Comparison of ENCODE assay signal across 2 cellular contexts in the genomic region with DNA sequence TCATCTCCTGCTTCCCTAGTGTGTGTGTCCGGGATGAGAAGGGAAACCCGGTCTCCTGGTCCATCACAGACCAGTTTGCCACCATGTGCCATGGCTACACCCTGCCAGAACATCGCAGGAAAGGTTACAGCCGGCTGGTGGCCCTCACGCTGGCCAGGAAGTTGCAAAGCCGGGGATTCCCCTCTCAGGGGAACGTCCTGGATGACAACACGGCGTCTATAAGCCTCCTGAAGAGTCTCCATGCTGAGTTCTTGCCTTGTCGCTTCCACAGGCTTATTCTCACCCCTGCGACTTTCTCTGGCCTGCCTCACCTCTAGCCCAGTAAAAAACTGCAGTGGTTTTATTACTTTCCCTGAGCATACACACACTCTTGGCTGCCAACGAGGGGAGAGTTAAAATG.
TF ChIP-seq lines count a peak whose summit lies in the region.

No MANE protein-coding gene starts in this region.

TF ChIP-seq in GM23338, 12 proteins besides CTCF, POLR2A, EP300 and RAD21 (continued from another document):
- no peak for TF ChIP-seq STAT1 (IDR thresholded peaks at IDR 0.05; ENCODE audit: unreplicated experiment)
- no peak for TF ChIP-seq EZH2 (IDR thresholded peaks at IDR 0.05; ENCODE audit: low read depth, unreplicated experiment)
- no peak for TF ChIP-seq ZNF114 (CRISPR knock-in tag; IDR thresholded peaks at IDR 0.05)
- TF ChIP-seq, protein P1, sequence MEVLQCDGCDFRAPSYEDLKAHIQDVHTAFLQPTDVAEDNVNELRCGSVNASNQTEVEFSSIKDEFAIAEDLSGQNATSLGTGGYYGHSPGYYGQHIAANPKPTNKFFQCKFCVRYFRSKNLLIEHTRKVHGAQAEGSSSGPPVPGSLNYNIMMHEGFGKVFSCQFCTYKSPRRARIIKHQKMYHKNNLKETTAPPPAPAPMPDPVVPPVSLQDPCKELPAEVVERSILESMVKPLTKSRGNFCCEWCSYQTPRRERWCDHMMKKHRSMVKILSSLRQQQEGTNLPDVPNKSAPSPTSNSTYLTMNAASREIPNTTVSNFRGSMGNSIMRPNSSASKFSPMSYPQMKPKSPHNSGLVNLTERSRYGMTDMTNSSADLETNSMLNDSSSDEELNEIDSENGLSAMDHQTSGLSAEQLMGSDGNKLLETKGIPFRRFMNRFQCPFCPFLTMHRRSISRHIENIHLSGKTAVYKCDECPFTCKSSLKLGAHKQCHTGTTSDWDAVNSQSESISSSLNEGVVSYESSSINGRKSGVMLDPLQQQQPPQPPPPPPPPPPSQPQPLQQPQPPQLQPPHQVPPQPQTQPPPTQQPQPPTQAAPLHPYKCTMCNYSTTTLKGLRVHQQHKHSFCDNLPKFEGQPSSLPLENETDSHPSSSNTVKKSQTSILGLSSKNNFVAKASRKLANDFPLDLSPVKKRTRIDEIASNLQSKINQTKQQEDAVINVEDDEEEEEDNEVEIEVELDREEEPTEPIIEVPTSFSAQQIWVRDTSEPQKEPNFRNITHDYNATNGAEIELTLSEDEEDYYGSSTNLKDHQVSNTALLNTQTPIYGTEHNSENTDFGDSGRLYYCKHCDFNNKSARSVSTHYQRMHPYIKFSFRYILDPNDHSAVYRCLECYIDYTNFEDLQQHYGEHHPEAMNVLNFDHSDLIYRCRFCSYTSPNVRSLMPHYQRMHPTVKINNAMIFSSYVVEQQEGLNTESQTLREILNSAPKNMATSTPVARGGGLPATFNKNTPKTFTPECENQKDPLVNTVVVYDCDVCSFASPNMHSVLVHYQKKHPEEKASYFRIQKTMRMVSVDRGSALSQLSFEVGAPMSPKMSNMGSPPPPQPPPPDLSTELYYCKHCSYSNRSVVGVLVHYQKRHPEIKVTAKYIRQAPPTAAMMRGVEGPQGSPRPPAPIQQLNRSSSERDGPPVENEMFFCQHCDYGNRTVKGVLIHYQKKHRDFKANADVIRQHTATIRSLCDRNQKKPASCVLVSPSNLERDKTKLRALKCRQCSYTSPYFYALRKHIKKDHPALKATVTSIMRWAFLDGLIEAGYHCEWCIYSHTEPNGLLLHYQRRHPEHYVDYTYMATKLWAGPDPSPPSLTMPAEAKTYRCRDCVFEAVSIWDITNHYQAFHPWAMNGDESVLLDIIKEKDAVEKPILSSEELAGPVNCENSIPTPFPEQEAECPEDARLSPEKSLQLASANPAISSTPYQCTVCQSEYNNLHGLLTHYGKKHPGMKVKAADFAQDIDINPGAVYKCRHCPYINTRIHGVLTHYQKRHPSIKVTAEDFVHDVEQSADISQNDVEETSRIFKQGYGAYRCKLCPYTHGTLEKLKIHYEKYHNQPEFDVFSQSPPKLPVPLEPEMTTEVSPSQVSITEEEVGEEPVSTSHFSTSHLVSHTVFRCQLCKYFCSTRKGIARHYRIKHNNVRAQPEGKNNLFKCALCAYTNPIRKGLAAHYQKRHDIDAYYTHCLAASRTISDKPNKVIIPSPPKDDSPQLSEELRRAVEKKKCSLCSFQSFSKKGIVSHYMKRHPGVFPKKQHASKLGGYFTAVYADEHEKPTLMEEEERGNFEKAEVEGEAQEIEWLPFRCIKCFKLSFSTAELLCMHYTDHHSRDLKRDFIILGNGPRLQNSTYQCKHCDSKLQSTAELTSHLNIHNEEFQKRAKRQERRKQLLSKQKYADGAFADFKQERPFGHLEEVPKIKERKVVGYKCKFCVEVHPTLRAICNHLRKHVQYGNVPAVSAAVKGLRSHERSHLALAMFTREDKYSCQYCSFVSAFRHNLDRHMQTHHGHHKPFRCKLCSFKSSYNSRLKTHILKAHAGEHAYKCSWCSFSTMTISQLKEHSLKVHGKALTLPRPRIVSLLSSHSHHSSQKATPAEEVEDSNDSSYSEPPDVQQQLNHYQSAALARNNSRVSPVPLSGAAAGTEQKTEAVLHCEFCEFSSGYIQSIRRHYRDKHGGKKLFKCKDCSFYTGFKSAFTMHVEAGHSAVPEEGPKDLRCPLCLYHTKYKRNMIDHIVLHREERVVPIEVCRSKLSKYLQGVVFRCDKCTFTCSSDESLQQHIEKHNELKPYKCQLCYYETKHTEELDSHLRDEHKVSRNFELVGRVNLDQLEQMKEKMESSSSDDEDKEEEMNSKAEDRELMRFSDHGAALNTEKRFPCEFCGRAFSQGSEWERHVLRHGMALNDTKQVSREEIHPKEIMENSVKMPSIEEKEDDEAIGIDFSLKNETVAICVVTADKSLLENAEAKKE (CRISPR knock-in tag; IDR thresholded peaks at IDR 0.05): no peak
- TF ChIP-seq ZNF331 (CRISPR knock-in tag; IDR thresholded peaks at IDR 0.05; ENCODE audit: low read depth): no peak
- TF ChIP-seq, protein P2, sequence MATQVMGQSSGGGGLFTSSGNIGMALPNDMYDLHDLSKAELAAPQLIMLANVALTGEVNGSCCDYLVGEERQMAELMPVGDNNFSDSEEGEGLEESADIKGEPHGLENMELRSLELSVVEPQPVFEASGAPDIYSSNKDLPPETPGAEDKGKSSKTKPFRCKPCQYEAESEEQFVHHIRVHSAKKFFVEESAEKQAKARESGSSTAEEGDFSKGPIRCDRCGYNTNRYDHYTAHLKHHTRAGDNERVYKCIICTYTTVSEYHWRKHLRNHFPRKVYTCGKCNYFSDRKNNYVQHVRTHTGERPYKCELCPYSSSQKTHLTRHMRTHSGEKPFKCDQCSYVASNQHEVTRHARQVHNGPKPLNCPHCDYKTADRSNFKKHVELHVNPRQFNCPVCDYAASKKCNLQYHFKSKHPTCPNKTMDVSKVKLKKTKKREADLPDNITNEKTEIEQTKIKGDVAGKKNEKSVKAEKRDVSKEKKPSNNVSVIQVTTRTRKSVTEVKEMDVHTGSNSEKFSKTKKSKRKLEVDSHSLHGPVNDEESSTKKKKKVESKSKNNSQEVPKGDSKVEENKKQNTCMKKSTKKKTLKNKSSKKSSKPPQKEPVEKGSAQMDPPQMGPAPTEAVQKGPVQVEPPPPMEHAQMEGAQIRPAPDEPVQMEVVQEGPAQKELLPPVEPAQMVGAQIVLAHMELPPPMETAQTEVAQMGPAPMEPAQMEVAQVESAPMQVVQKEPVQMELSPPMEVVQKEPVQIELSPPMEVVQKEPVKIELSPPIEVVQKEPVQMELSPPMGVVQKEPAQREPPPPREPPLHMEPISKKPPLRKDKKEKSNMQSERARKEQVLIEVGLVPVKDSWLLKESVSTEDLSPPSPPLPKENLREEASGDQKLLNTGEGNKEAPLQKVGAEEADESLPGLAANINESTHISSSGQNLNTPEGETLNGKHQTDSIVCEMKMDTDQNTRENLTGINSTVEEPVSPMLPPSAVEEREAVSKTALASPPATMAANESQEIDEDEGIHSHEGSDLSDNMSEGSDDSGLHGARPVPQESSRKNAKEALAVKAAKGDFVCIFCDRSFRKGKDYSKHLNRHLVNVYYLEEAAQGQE (IDR thresholded peaks at IDR 0.05; ENCODE audit: unreplicated experiment): no peak
- TF ChIP-seq, protein P3, sequence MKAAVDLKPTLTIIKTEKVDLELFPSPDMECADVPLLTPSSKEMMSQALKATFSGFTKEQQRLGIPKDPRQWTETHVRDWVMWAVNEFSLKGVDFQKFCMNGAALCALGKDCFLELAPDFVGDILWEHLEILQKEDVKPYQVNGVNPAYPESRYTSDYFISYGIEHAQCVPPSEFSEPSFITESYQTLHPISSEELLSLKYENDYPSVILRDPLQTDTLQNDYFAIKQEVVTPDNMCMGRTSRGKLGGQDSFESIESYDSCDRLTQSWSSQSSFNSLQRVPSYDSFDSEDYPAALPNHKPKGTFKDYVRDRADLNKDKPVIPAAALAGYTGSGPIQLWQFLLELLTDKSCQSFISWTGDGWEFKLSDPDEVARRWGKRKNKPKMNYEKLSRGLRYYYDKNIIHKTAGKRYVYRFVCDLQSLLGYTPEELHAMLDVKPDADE (IDR thresholded peaks at IDR 0.05): no peak
- no peak for TF ChIP-seq JUNB (IDR thresholded peaks at IDR 0.05; ENCODE audit: unreplicated experiment)

TF ChIP-seq in SK-N-SH treated with all-trans-retinoic acid at 6 μM for 48 hours, 23 proteins besides CTCF, POLR2A, EP300 and RAD21 (continued from another document):
- no peak for TF ChIP-seq CREB5 (CRISPR knock-in tag; IDR thresholded peaks at IDR 0.05; ENCODE audit: low read depth)
- no peak for TF ChIP-seq ARNTL (CRISPR knock-in tag; IDR thresholded peaks at IDR 0.05; ENCODE audit: borderline replicate concordance, low read depth)
- TF ChIP-seq, protein P4, sequence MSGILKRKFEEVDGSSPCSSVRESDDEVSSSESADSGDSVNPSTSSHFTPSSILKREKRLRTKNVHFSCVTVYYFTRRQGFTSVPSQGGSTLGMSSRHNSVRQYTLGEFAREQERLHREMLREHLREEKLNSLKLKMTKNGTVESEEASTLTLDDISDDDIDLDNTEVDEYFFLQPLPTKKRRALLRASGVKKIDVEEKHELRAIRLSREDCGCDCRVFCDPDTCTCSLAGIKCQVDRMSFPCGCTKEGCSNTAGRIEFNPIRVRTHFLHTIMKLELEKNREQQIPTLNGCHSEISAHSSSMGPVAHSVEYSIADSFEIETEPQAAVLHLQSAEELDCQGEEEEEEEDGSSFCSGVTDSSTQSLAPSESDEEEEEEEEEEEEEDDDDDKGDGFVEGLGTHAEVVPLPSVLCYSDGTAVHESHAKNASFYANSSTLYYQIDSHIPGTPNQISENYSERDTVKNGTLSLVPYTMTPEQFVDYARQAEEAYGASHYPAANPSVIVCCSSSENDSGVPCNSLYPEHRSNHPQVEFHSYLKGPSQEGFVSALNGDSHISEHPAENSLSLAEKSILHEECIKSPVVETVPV (CRISPR knock-in tag; IDR thresholded peaks at IDR 0.05): no peak
- no peak for TF ChIP-seq TOX (CRISPR knock-in tag; IDR thresholded peaks at IDR 0.05; ENCODE audit: borderline replicate concordance)
- TF ChIP-seq TSHZ2 (CRISPR knock-in tag; IDR thresholded peaks at IDR 0.05): no peak
- no peak for TF ChIP-seq ZC3H10 (CRISPR knock-in tag; IDR thresholded peaks at IDR 0.05)
- no peak for TF ChIP-seq GLIS3 (CRISPR knock-in tag; IDR thresholded peaks at IDR 0.05)
- no peak for TF ChIP-seq ZFP30 (CRISPR knock-in tag; IDR thresholded peaks at IDR 0.05)
- no peak for TF ChIP-seq ZFP3 (CRISPR knock-in tag; IDR thresholded peaks at IDR 0.05)
- TF ChIP-seq TCF4 (CRISPR knock-in tag; IDR thresholded peaks at IDR 0.05; ENCODE audit: borderline replicate concordance): no peak
- no peak for TF ChIP-seq ZNF565 (CRISPR knock-in tag; conservative IDR thresholded peaks at IDR 0.05; ENCODE audit: low read depth)
- no peak for TF ChIP-seq ISL1 (CRISPR knock-in tag; IDR thresholded peaks at IDR 0.05)
- TF ChIP-seq, protein P5, sequence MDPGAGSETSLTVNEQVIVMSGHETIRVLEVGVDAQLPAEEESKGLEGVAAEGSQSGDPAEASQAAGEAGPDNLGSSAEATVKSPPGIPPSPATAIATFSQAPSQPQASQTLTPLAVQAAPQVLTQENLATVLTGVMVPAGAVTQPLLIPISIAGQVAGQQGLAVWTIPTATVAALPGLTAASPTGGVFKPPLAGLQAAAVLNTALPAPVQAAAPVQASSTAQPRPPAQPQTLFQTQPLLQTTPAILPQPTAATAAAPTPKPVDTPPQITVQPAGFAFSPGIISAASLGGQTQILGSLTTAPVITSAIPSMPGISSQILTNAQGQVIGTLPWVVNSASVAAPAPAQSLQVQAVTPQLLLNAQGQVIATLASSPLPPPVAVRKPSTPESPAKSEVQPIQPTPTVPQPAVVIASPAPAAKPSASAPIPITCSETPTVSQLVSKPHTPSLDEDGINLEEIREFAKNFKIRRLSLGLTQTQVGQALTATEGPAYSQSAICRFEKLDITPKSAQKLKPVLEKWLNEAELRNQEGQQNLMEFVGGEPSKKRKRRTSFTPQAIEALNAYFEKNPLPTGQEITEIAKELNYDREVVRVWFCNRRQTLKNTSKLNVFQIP (CRISPR knock-in tag; IDR thresholded peaks at IDR 0.05; ENCODE audit: borderline replicate concordance, low read depth): no peak
- TF ChIP-seq, protein P6, sequence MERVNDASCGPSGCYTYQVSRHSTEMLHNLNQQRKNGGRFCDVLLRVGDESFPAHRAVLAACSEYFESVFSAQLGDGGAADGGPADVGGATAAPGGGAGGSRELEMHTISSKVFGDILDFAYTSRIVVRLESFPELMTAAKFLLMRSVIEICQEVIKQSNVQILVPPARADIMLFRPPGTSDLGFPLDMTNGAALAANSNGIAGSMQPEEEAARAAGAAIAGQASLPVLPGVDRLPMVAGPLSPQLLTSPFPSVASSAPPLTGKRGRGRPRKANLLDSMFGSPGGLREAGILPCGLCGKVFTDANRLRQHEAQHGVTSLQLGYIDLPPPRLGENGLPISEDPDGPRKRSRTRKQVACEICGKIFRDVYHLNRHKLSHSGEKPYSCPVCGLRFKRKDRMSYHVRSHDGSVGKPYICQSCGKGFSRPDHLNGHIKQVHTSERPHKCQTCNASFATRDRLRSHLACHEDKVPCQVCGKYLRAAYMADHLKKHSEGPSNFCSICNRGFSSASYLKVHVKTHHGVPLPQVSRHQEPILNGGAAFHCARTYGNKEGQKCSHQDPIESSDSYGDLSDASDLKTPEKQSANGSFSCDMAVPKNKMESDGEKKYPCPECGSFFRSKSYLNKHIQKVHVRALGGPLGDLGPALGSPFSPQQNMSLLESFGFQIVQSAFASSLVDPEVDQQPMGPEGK (CRISPR knock-in tag; IDR thresholded peaks at IDR 0.05; ENCODE audit: borderline replicate concordance): no peak
- TF ChIP-seq SNAI2 (CRISPR knock-in tag; IDR thresholded peaks at IDR 0.05): no peak
- no peak for TF ChIP-seq PPARA (CRISPR knock-in tag; IDR thresholded peaks at IDR 0.05; ENCODE audit: borderline replicate concordance)
TF ChIP-seq in SK-N-SH treated with all-trans-retinoic acid at 6 μM for 48 hours: peak in this region for 0.
